In genomic region chr6:10578718-10579117, GRCh38 we compare ENCODE assay signal across 22 cellular contexts.
"Had no signal": no experiment of that assay in that cellular context is flagged by ENCODE, and none has a peak within 500 bp of the region (broad histone marks: within the 10 kb centered on the region; RNA-seq: fewer than 3 reads in every experiment).

No MANE protein-coding gene starts in this region.

- H3K4me3 Mint-ChIP-seq: activated CD8-positive, alpha-beta T cell treated with anti-CD3 and anti-CD28 coated beads for 36 hours; activated naive CD4-positive, alpha-beta T cell treated with anti-CD3 and anti-CD28 coated beads, Interleukin-2, amount 10 ng/mL, durations not matched to agents 7 days and 5 days; activated naive CD8-positive, alpha-beta T cell treated with anti-CD3 and anti-CD28 coated beads for 36 hours; activated T-cell treated with anti-CD3 and anti-CD28 coated beads, Interleukin-2, amount 50 U/mL, for 72 hours; T-helper 17 cell had no signal

- H3K4me3 ChIP-seq: MG63 had no signal

- ATAC-seq: activated CD8-positive, alpha-beta T cell treated with anti-CD3 and anti-CD28 coated beads for 36 hours; activated T-cell treated with anti-CD3 and anti-CD28 coated beads, Interleukin-2, amount 50 U/mL, for 72 hours; PC-3; T-helper 17 cell had no signal

- H3K9me3 Mint-ChIP-seq: activated CD8-positive, alpha-beta T cell treated with anti-CD3 and anti-CD28 coated beads for 36 hours; activated naive CD4-positive, alpha-beta T cell treated with anti-CD3 and anti-CD28 coated beads, Interleukin-2, amount 10 ng/mL, durations not matched to agents 7 days and 5 days; activated naive CD8-positive, alpha-beta T cell treated with anti-CD3 and anti-CD28 coated beads for 36 hours; activated T-cell treated with anti-CD3 and anti-CD28 coated beads, Interleukin-2, amount 50 U/mL, for 72 hours; activated T-helper 2 cell treated with anti-CD3 and anti-CD28 coated beads, Interferon-gamma antibody, Interleukin-2, Interleukin-4, amounts not matched to agents 10 μg/mL and 5 μg/mL and 100 μg/mL, durations not matched to agents 14 hours and 24 hours and 36 hours had no signal

- H3K27me3 ChIP-seq: MG63 had no signal

- H3K27ac Mint-ChIP-seq: activated CD8-positive, alpha-beta T cell treated with anti-CD3 and anti-CD28 coated beads for 36 hours; activated naive CD4-positive, alpha-beta T cell treated with anti-CD3 and anti-CD28 coated beads, Interleukin-2, amount 10 ng/mL, durations not matched to agents 7 days and 5 days; activated naive CD8-positive, alpha-beta T cell treated with anti-CD3 and anti-CD28 coated beads for 36 hours; activated T-cell treated with anti-CD3 and anti-CD28 coated beads, Interleukin-2, amount 50 U/mL, for 72 hours; activated T-helper 2 cell treated with anti-CD3 and anti-CD28 coated beads, Interferon-gamma antibody, Interleukin-2, Interleukin-4, amounts not matched to agents 10 μg/mL and 5 μg/mL and 100 μg/mL, durations not matched to agents 14 hours and 24 hours and 36 hours; T-helper 17 cell had no signal

- H3K36me3 ChIP-seq: MG63 had no signal

- H3K27me3 Mint-ChIP-seq: activated CD8-positive, alpha-beta T cell treated with anti-CD3 and anti-CD28 coated beads for 36 hours; activated naive CD4-positive, alpha-beta T cell treated with anti-CD3 and anti-CD28 coated beads, Interleukin-2, amount 10 ng/mL, durations not matched to agents 7 days and 5 days; activated naive CD8-positive, alpha-beta T cell treated with anti-CD3 and anti-CD28 coated beads for 36 hours; T-helper 17 cell had no signal

- H3K36me3 Mint-ChIP-seq: activated naive CD4-positive, alpha-beta T cell treated with anti-CD3 and anti-CD28 coated beads, Interleukin-2, amount 10 ng/mL, durations not matched to agents 7 days and 5 days had no signal

- DNase-seq: activated CD4-positive, alpha-beta T cell treated with anti-CD3 and anti-CD28 coated beads for 4 hours; activated CD4-positive, CD25-positive, alpha-beta regulatory T cell; activated CD8-positive, alpha-beta memory T cell treated with anti-CD3 and anti-CD28 coated beads, Interleukin-2, amount 50 U/mL, for 4 hours; activated CD8-positive, alpha-beta T cell treated with anti-CD3 and anti-CD28 coated beads for 36 hours; activated gamma-delta T cell treated with Interleukin-2 at 50 U/mL for 16 hours; activated naive CD4-positive, alpha-beta T cell treated with anti-CD3 and anti-CD28 coated beads, Interleukin-2, amount 10 ng/mL, durations not matched to agents 7 days and 5 days; activated naive CD8-positive, alpha-beta T cell treated with anti-CD3 and anti-CD28 coated beads for 36 hours; activated T-cell treated with anti-CD3 and anti-CD28 coated beads, Interleukin-2, amount 50 U/mL, for 72 hours; cerebellar nuclear complex; MG63; NCI-H1105; NCI-H1436; NCI-H1694 treated with DMSO at 0.1 percent for 48 hours; NCI-H2081; NCI-H510A treated with DMSO at 0.1 percent for 48 hours; NCI-H69; NK-92 treated with Interleukin-12 subunit alpha and Interleukin-12 subunit beta, amount 100 ng/mL, for 24 hours; PC-3; SIG-M5; T-helper 17 cell; T-helper 9 cell had no signal
